ENCODE assay signal across 21 cellular contexts in genomic region chr2:218721488-218721887, GRCh38. TPM values are rescaled to one million over a fixed set of nuclear protein-coding genes. Genes with fewer than 3 reads are reported as not detected.
DNase-seq lines count a peak whose midpoint lies in the region; ATAC-seq, FAIRE-seq and TF ChIP-seq lines count a peak whose summit lies in the region.
"Had no signal": no experiment of that assay in that cellular context is flagged by ENCODE, and none has a peak within 500 bp of the region (broad histone marks: within the 10 kb centered on the region; RNA-seq: fewer than 3 reads in every experiment).

No MANE protein-coding gene starts in this region.

- no peak overlapping the region for H3K27ac ChIP-seq in A549

- peak overlapping the region; percentile 50 for H3K27ac Mint-ChIP-seq in progenitor cell of endocrine pancreas

- TF ChIP-seq EP300 in A549 (IDR thresholded peaks at IDR 0.05) = no peak

- no peak for TF ChIP-seq RAD21 in A549 (conservative IDR thresholded peaks at IDR 0.05 in 1 of 2, IDR thresholded peaks at IDR 0.05 in 1 of 2)

- peaks cover 18% of the 10 kb centered on the region for H3K36me3 Mint-ChIP-seq in progenitor cell of endocrine pancreas (ENCODE audit: insufficient read depth)

- no peaks in the 10 kb centered on the region for H3K27me3 Mint-ChIP-seq in progenitor cell of endocrine pancreas
- H3K27me3 Mint-ChIP-seq: CD4-positive, CD25-positive, alpha-beta regulatory T cell had no signal

- peaks cover 2% of the 10 kb centered on the region; the same call in 2 of the 3 replicates for H3K9me3 ChIP-seq in A549

- POLR2A ChIA-PET in A549 (lab: Yijun Ruan, JAX) = no interaction called here

- TF ChIP-seq POLR2A in A549 (IDR thresholded peaks at IDR 0.05; ENCODE audit: low read length) = no peak

- no peak for ATAC-seq in A549
- peak; percentile 24 for ATAC-seq in left lobe of liver
- ATAC-seq in GM21717 (IDR thresholded peaks at IDR 0.05; ENCODE audit: unreplicated experiment) = no peak

- peaks cover 16% of the 10 kb centered on the region; the same call in 2 of the 3 replicates for H3K4me1 ChIP-seq in A549

- peaks cover 29% of the 10 kb centered on the region for H3K4me1 Mint-ChIP-seq in progenitor cell of endocrine pancreas (ENCODE audit: low read depth)

- H3K4me3 ChIP-seq in A549 = no peak overlapping the region
- H3K4me3 ChIP-seq: BLaER1 treated with 17β-estradiol and CSF1 and Interleukin-3, amounts not matched to agents 10 nM and 100 nM; HAP-1 had no signal

- H3K4me2 ChIP-seq in A549 = no peak overlapping the region

- no peak for FAIRE-seq in A549 (lab: Jason Lieb, UNC)
- FAIRE-seq: G401.6, GM12892, H1, HTR-8/SVneo had no signal

- peaks cover 6% of the 10 kb centered on the region for H3K9me3 Mint-ChIP-seq in progenitor cell of endocrine pancreas (ENCODE audit: low read depth)

- CTCF ChIA-PET in A549 (lab: Yijun Ruan, JAX) = interaction anchor here (0.9 to 3.3 kb wide), 6 partner anchors 11 to 177 kb away, joined by 3 to 20 read pairs (median 4); partner anchors contain the start of gene TTLL4

- DNase-seq in A549 (ENCODE audit: low read depth in 1 of 2, low spot score in 1 of 2) = no peak
- DNase-seq in SK-N-DZ (ENCODE audit: low spot score) = peak; percentile 42
- DNase-seq in left lobe of liver (ENCODE audit: low spot score) = no peak
- DNase-seq in progenitor cell of endocrine pancreas (ENCODE audit: low spot score, unreplicated experiment) = no peak
- DNase-seq in occipital lobe (lab: John Stamatoyannopoulos, UW) = no peak
- DNase-seq in T-helper 2 cell = no peak
- DNase-seq: 8988T; ACHN; Calu3; CD4-positive, CD25-positive, alpha-beta regulatory T cell; DMS 273 treated with DMSO at 0.1 percent for 48 hours; DMS79 treated with DMSO at 0.1 percent for 48 hours; EL; KBM-7 had no signal

- H3K4me3 Mint-ChIP-seq in progenitor cell of endocrine pancreas (ENCODE audit: low read depth) = no peak overlapping the region
- H3K4me3 Mint-ChIP-seq: CD4-positive, CD25-positive, alpha-beta regulatory T cell had no signal

- TF ChIP-seq CTCF in A549 (IDR thresholded peaks at IDR 0.05) (no peak), progenitor cell of endocrine pancreas (IDR thresholded peaks at IDR 0.05; ENCODE audit: unreplicated experiment) (no peak)

TF ChIP-seq in A549, 52 proteins besides CTCF, POLR2A, EP300 and RAD21:
- no peak for TF ChIP-seq ATOH8 (CRISPR knock-in tag; IDR thresholded peaks at IDR 0.05; ENCODE audit: low read depth)
- TF ChIP-seq MAFK (IDR thresholded peaks at IDR 0.05; ENCODE audit: partially characterized antibody) = peak; percentile 56
- TF ChIP-seq TP53 (CRISPR knock-in tag; IDR thresholded peaks at IDR 0.05) = no peak
- TF ChIP-seq CBX8 (IDR thresholded peaks at IDR 0.05) = no peak
- no peak for TF ChIP-seq POLR2AphosphoS2 (conservative IDR thresholded peaks at IDR 0.05; ENCODE audit: low read length)
- TF ChIP-seq SREBF2 (IDR thresholded peaks at IDR 0.05) = no peak
- no peak for TF ChIP-seq HOXB5 (CRISPR knock-in tag; IDR thresholded peaks at IDR 0.05)
- TF ChIP-seq ZSCAN20 (CRISPR knock-in tag; IDR thresholded peaks at IDR 0.05) = no peak

RNA-seq across cellular contexts. Expression of gene TTLL4, which starts 10.9 kb away (rescaled TPM):
- 26.2 and 37.0 TPM in 2 replicates for polyA plus RNA-seq in A549 (2011; rRNA removed)
- polyA plus RNA-seq in A549 (2012; cell fraction: cytosol; rRNA removed) = 25.6 and 30.9 TPM in 2 replicates
- polyA plus RNA-seq in A549 (2012; cell fraction: nucleus; rRNA removed) = 83.0 and 89.0 TPM in 2 replicates
- 23.4 to 25.6 TPM (median 25.0 TPM) in 3 replicates for polyA plus RNA-seq in A549 (2017; fragmentation: RNase III; extraction: RNeasy Plus Mini Kit Qiagen cat#74134 plus additional on column Dnase treatment)
- polyA minus RNA-seq in A549 (2011; rRNA and poly(A)+ RNA removed) = 63.6 and 67.8 TPM in 2 replicates
- 24.8 and 25.9 TPM in 2 replicates for polyA plus RNA-seq in SK-N-DZ (2014; cell fraction: cytosol; rRNA removed)
- 85.3 and 102 TPM in 2 replicates for polyA plus RNA-seq in SK-N-DZ (2014; cell fraction: nucleus; rRNA removed)
- 7.4 TPM for total RNA-seq in left lobe of liver
- total RNA-seq in progenitor cell of endocrine pancreas = 92.1 and 93.4 TPM in 2 replicates
- total RNA-seq in occipital lobe = 6.7 TPM

RNA-seq across cellular contexts. Expression of gene STK36, which starts 49.6 kb away (rescaled TPM):
- polyA plus RNA-seq in A549 (2011; rRNA removed) = 29.9 and 40.8 TPM in 2 replicates
- 14.2 and 18.9 TPM in 2 replicates for polyA plus RNA-seq in A549 (2012; cell fraction: cytosol; rRNA removed)
- 102 and 117 TPM in 2 replicates for polyA plus RNA-seq in A549 (2012; cell fraction: nucleus; rRNA removed)
- polyA plus RNA-seq in A549 (2017; fragmentation: RNase III; extraction: RNeasy Plus Mini Kit Qiagen cat#74134 plus additional on column Dnase treatment) = 15.3 to 23.3 TPM (median 20.6 TPM) in 3 replicates
- polyA minus RNA-seq in A549 (2011; rRNA and poly(A)+ RNA removed) = 28.2 and 40.7 TPM in 2 replicates
- 16.0 and 22.0 TPM in 2 replicates for polyA plus RNA-seq in SK-N-DZ (2014; cell fraction: cytosol; rRNA removed)
- 268 and 336 TPM in 2 replicates for polyA plus RNA-seq in SK-N-DZ (2014; cell fraction: nucleus; rRNA removed)
- total RNA-seq in left lobe of liver = 16.0 TPM
- 137 and 138 TPM in 2 replicates for total RNA-seq in progenitor cell of endocrine pancreas
- total RNA-seq in occipital lobe = 20.9 TPM

RNA-seq across cellular contexts. Expression of gene RNF25, which starts 49.7 kb away (rescaled TPM):
- polyA plus RNA-seq in A549 (2011; rRNA removed) = 61.5 and 74.0 TPM in 2 replicates
- 52.5 and 53.3 TPM in 2 replicates for polyA plus RNA-seq in A549 (2012; cell fraction: cytosol; rRNA removed)
- 53.4 and 56.5 TPM in 2 replicates for polyA plus RNA-seq in A549 (2012; cell fraction: nucleus; rRNA removed)
- 33.5 to 34.6 TPM (median 33.8 TPM) in 3 replicates for polyA plus RNA-seq in A549 (2017; fragmentation: RNase III; extraction: RNeasy Plus Mini Kit Qiagen cat#74134 plus additional on column Dnase treatment)
- 106 and 127 TPM in 2 replicates for polyA minus RNA-seq in A549 (2011; rRNA and poly(A)+ RNA removed)
- polyA plus RNA-seq in SK-N-DZ (2014; cell fraction: cytosol; rRNA removed) = 32.8 and 33.5 TPM in 2 replicates
- polyA plus RNA-seq in SK-N-DZ (2014; cell fraction: nucleus; rRNA removed) = 41.0 and 68.9 TPM in 2 replicates
- total RNA-seq in left lobe of liver = 9.0 TPM
- total RNA-seq in progenitor cell of endocrine pancreas = 27.1 and 28.7 TPM in 2 replicates
- total RNA-seq in occipital lobe = 18.1 TPM

Comparison
In these comparisons a context has a peak if more than half of its experiments do, and no peak if none do; other contexts are left out.
1. RNA of gene TTLL4, which starts 10.9 kb away (total RNA-seq): 92.1 to 93.4 TPM in progenitor cell of endocrine pancreas; 7.4 TPM in left lobe of liver (single experiment) and 6.7 TPM in occipital lobe (single experiment); every median in the first group is over 10 times any median in the second.